22 cellular contexts compared by ENCODE assay signal in the genomic region with DNA sequence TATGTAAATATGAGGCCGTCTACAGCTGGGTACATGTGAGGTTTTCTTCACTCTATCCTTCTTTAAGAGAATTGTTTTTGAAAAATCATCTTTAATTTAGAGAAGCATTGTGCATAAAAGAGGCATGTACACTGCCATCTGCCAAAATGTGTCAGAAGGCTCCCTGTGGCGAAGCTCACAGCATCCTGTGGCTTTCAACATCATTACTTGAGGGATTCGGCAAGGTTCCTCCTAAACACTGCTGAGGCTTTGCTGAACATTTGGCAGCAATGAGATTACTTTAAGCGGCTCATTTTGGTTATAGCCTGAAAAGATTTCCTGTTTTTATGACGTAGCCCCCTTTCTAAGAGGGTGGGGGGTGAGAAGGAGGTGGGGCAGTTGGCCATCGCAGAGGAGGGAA.
"Had no signal": no experiment of that assay in that cellular context is flagged by ENCODE, and none has a peak within 500 bp of the region (broad histone marks: within the 10 kb centered on the region; RNA-seq: fewer than 3 reads in every experiment).

No MANE protein-coding gene starts in this region.

- H3K27me3 ChIP-seq: esophagus squamous epithelium, upper lobe of right lung had no signal

- H3K36me3 ChIP-seq: esophagus squamous epithelium, lower lobe of right lung, upper lobe of right lung had no signal

- H3K4me3 ChIP-seq: esophagus squamous epithelium, lower lobe of right lung, upper lobe of right lung had no signal

- H3K4me1 ChIP-seq: esophagus squamous epithelium, upper lobe of right lung had no signal

- H3K27ac ChIP-seq: esophagus squamous epithelium, lower lobe of right lung, upper lobe of right lung had no signal

- H3K9me3 ChIP-seq: esophagus squamous epithelium, lower lobe of right lung, upper lobe of right lung had no signal

- ATAC-seq: activated CD4-positive, CD25-positive, alpha-beta regulatory T cell treated with anti-CD3 and anti-CD28 coated beads, Interleukin-2, amount 50 U/mL, for 24 hours; activated naive CD8-positive, alpha-beta T cell treated with anti-CD3 and anti-CD28 coated beads, Interleukin-2, amount 50 U/mL, for 24 hours; activated T-cell treated with anti-CD3 and anti-CD28 coated beads, Interleukin-2, amount 50 U/mL, for 4 hours; effector memory CD8-positive, alpha-beta T cell; left colon; lower lobe of right lung; upper lobe of right lung had no signal

- DNase-seq: activated CD4-positive, alpha-beta T cell treated with anti-CD3 and anti-CD28 coated beads, Interleukin-2, amount 50 U/mL, for 1 hour; activated CD8-positive, alpha-beta memory T cell treated with anti-CD3 and anti-CD28 coated beads, Interleukin-2, amount 50 U/mL, for 4 hours; activated naive CD4-positive, alpha-beta T cell treated with anti-CD3 and anti-CD28 coated beads, Interleukin-2, amount 10 ng/mL, durations not matched to agents 7 days and 5 days; activated naive CD8-positive, alpha-beta T cell treated with anti-CD3 and anti-CD28 coated beads, Interleukin-2, amount 50 U/mL, for 24 hours; activated T-cell treated with anti-CD3 and anti-CD28 coated beads, Interleukin-2, amount 50 U/mL, for 4 hours; cerebellar nuclear complex; dermis blood vessel endothelial cell; effector memory CD8-positive, alpha-beta T cell; esophagus squamous epithelium; hypothalamus; islet precursor cell; left colon; lower lobe of right lung; occipital lobe; retina; stimulated activated CD4-positive, alpha-beta T cell treated with anti-CD3 and anti-CD28 coated beads, Interleukin-12 subunit alpha, Interleukin-12 subunit beta, amount 100 ng/mL, for 4 hours; stimulated activated CD4-positive, alpha-beta T cell treated with anti-CD3 and anti-CD28 coated beads, Interleukin-1b, Interleukin-23, amount 100 ng/mL, for 48 hours; stimulated activated CD8-positive, alpha-beta memory T cell treated with anti-CD3 and anti-CD28 coated beads, Interleukin-4, amount 100 ng/mL, for 48 hours; stimulated activated naive CD4-positive, alpha-beta T cell; T-helper 9 cell; upper lobe of right lung had no signal
